In genomic region chr10:102432162-102432950, GRCh38 we compare ENCODE assay signal across 8 cellular contexts. TPM values are rescaled to one million over a fixed set of nuclear protein-coding genes. Genes with fewer than 3 reads are reported as not detected.
DNase-seq lines count a peak whose midpoint lies in the region; ATAC-seq and TF ChIP-seq lines count a peak whose summit lies in the region.

Gene CUEDC2, minus strand, starts transcription at chr10:102432574. Its CDS starts 7,386 bp downstream, at chr10:102425188.

- in situ Hi-C loops in SK-MEL-5 (cut with HindIII; ENCODE audit: low pct_unique_long_range_greater_than_20kb, low sequenced_read_pairs): no loop called here

- H3K14ac ChIP-seq in neuronal stem cell (ENCODE audit: low read length): peak within 1 kb of the TSS; percentile 11

- CTCF ChIA-PET in HEK293T (lab: Yijun Ruan, JAX): interaction anchor here (0.6 to 1.4 kb wide), 6 partner anchors 9 to 152 kb away, joined by 3 to 6 read pairs (median 4); partner anchors contain the start of gene FBXL15

- no peaks in the 10 kb centered on the region for H3K79me1 ChIP-seq in neuronal stem cell (ENCODE audit: low read depth, low read length)

- H2AFZ ChIP-seq in neuronal stem cell (ENCODE audit: low read length): peak within 1 kb of the TSS; percentile 80

- peak within 1 kb of the TSS; percentile 82 for H2BK12ac ChIP-seq in neuronal stem cell (ENCODE audit: low read length)

- H3K4me1 ChIP-seq in foreskin keratinocyte (no peaks in the 10 kb centered on the region), neuronal stem cell (ENCODE audit: control insufficient read depth in 2 of 2, insufficient read depth in 1 of 2, low read depth in 1 of 2, low read length in 2 of 2) (peaks cover 11 to 27% of the 10 kb centered on the region in 2 donors)

- H3K9me3 ChIP-seq in neuronal stem cell (replicated peaks in 1 of 2; ENCODE audit: control insufficient read depth in 2 of 2, insufficient read depth in 1 of 2, low read depth in 1 of 2, low read length in 2 of 2): peaks cover 0 to 2% of the 10 kb centered on the region in 2 donors

- TF ChIP-seq CTCF in foreskin keratinocyte (conservative IDR thresholded peaks at IDR 0.05): no peak

- peak within 1 kb of the TSS; percentile 88 for H2BK5ac ChIP-seq in neuronal stem cell (ENCODE audit: low read length)

- ATAC-seq in foreskin keratinocyte: peak; percentile 86

- peak within 1 kb of the TSS; percentile 94 for H3K9ac ChIP-seq in neuronal stem cell (ENCODE audit: low read depth, low read length, poor library complexity)

- H3K4ac ChIP-seq in neuronal stem cell (ENCODE audit: low read length): no peak within 1 kb of the TSS

- H3K27me3 ChIP-seq in foreskin keratinocyte (peaks cover 11% of the 10 kb centered on the region), neuronal stem cell (ENCODE audit: control insufficient read depth in 3 of 3, insufficient read depth in 3 of 3, low read depth in 1 of 3, low read length in 3 of 3) (peaks cover 0 to 15% (median 0%) of the 10 kb centered on the region in 3 experiments)

- no CpG with 5 or more reads among the region's 52 CpGs for WGBS in neuronal stem cell (ENCODE audit: extremely low coverage in 2 of 2, insufficient read length in 2 of 2, insufficient replicate concordance in 1 of 2), 2 donors

- no peak within 1 kb of the TSS for H2BK120ac ChIP-seq in neuronal stem cell (ENCODE audit: low read depth, low read length)

- peak within 1 kb of the TSS; percentile 96 for H3K18ac ChIP-seq in neuronal stem cell (ENCODE audit: low read length)

- H2AK5ac ChIP-seq in neuronal stem cell (ENCODE audit: low read depth, low read length): peak within 1 kb of the TSS; percentile 30

- H2BK15ac ChIP-seq in neuronal stem cell (ENCODE audit: low read length): peak within 1 kb of the TSS; percentile 40

- H3K4me3 ChIP-seq in neuronal stem cell (ENCODE audit: low read length in 2 of 2): peak within 1 kb of the TSS; percentile 85 to 96

- POLR2A ChIA-PET in HEK293T (lab: Yijun Ruan, JAX): interaction anchor here (0.6 to 4.2 kb wide), 23 partner anchors 8 to 365 kb away, joined by 3 to 75 read pairs (median 4); partner anchors contain the start of genes C10orf95, FBXL15 and GBF1

- peak within 1 kb of the TSS; percentile 46 for H3K23ac ChIP-seq in neuronal stem cell (ENCODE audit: low read depth, low read length, poor library complexity)

- peaks cover 0 to 6% of the 10 kb centered on the region in 2 donors for H3K36me3 ChIP-seq in neuronal stem cell (replicated peaks in 1 of 2; ENCODE audit: control insufficient read depth in 2 of 2, insufficient read depth in 2 of 2, low read length in 2 of 2)

- no peak within 1 kb of the TSS for H4K8ac ChIP-seq in neuronal stem cell (ENCODE audit: low read depth, low read length)

- H3K4me2 ChIP-seq in neuronal stem cell (ENCODE audit: insufficient read depth, low read length, poor library complexity, severe bottlenecking): peak within 1 kb of the TSS; percentile 74

- DNase-seq in GM03348 (ENCODE audit: low spot score) (peak; percentile 96), HEK293T (ENCODE audit: extremely low spot score) (peak; percentile 95), MV-4-11 (lab: John Stamatoyannopoulos, UW) (peak; percentile 96), SK-MEL-5 (ENCODE audit: low read depth, low spot score) (peak; percentile 96), foreskin keratinocyte (peak; percentile 81 to 89), neuronal stem cell (ENCODE audit: low spot score) (peak; percentile 96), substantia nigra (lab: John Stamatoyannopoulos, UW) (peak; percentile 57 to 98 (median 92))
- peak; percentile 97 for DNase-seq in activated naive CD4-positive, alpha-beta T cell treated with Interleukin-2 at 50 U/mL for 16 hours

- H3K27ac ChIP-seq in foreskin keratinocyte (peak within 1 kb of the TSS; percentile 68), neuronal stem cell (replicated peaks; ENCODE audit: low read length) (peak within 1 kb of the TSS; percentile 16), substantia nigra (ENCODE audit: low read depth, low read length, poor library complexity, severe bottlenecking) (peak within 1 kb of the TSS; percentile 88)

- H4K91ac ChIP-seq in neuronal stem cell (ENCODE audit: low read depth, low read length, poor library complexity): no peak within 1 kb of the TSS

TF ChIP-seq in HEK293T, 16 proteins besides CTCF, POLR2A, EP300 and RAD21:
- TF ChIP-seq BHLHE40 (IDR thresholded peaks at IDR 0.05; ENCODE audit: borderline replicate concordance) (no peak), FOXK2 (IDR thresholded peaks at IDR 0.05) (no peak), ZNF384 (IDR thresholded peaks at IDR 0.05) (peak; percentile 87), ELF4 (IDR thresholded peaks at IDR 0.05) (no peak; the same call in 1 of the 2 replicates), LEF1 (IDR thresholded peaks at IDR 0.05; ENCODE audit: borderline replicate concordance) (peak; percentile 99), L3MBTL2 (conservative IDR thresholded peaks at IDR 0.05) (peak; percentile 27), CTBP1 (IDR thresholded peaks at IDR 0.05; ENCODE audit: borderline replicate concordance) (no peak), FOXA1 (IDR thresholded peaks at IDR 0.05) (no peak), FOXM1 (IDR thresholded peaks at IDR 0.05; ENCODE audit: borderline replicate concordance) (peak; percentile 59; the same call in 1 of the 2 replicates)
- TF ChIP-seq, protein P1, sequence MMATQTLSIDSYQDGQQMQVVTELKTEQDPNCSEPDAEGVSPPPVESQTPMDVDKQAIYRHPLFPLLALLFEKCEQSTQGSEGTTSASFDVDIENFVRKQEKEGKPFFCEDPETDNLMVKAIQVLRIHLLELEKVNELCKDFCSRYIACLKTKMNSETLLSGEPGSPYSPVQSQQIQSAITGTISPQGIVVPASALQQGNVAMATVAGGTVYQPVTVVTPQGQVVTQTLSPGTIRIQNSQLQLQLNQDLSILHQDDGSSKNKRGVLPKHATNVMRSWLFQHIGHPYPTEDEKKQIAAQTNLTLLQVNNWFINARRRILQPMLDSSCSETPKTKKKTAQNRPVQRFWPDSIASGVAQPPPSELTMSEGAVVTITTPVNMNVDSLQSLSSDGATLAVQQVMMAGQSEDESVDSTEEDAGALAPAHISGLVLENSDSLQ (IDR thresholded peaks at IDR 0.05): no peak

RNA-seq across cellular contexts. Expression of gene CUEDC2, which starts in this region (rescaled TPM):
- total RNA-seq in SK-MEL-5 (2014; rRNA removed; shearing (Covaris generic)): 24.3 and 26.6 TPM in 2 replicates
- polyA plus RNA-seq in SK-MEL-5 (2015; cell fraction: cytosol; rRNA removed): 33.6 and 44.5 TPM in 2 replicates
- polyA plus RNA-seq in SK-MEL-5 (2015; cell fraction: nucleus; rRNA removed): 43.7 and 59.2 TPM in 2 replicates
- 55.1 and 61.7 TPM in 2 replicates for total RNA-seq in foreskin keratinocyte
- polyA plus RNA-seq in foreskin keratinocyte: 106 and 109 TPM in 2 replicates
- 114 TPM for polyA plus RNA-seq in neuronal stem cell (2013, experiment 1 of 2)
- polyA plus RNA-seq in neuronal stem cell (2013, experiment 2 of 2): 113 TPM

Comparison
In these comparisons a context has a peak if more than half of its experiments do, and no peak if none do; other contexts are left out.
1. Peak in every context shown above with its lines: DNase-seq, ATAC-seq, H3K4me3 ChIP-seq and H3K27ac ChIP-seq.
2. H3K27ac ChIP-seq: peak in every context shown above with its lines; median percentile 88 in substantia nigra; 68 in foreskin keratinocyte; 16 in neuronal stem cell.